In genomic region chr13:51000576-51001260, GRCh38 we compare ENCODE assay signal across 14 cellular contexts.
DNase-seq lines count a peak whose midpoint lies in the region; ATAC-seq and TF ChIP-seq lines count a peak whose summit lies in the region.
"Had no signal": no experiment of that assay in that cellular context is flagged by ENCODE, and none has a peak within 500 bp of the region (broad histone marks: within the 10 kb centered on the region; RNA-seq: fewer than 3 reads in every experiment).

No MANE protein-coding gene starts in this region.

- H3K27me3 ChIP-seq in RWPE2 (ENCODE audit: insufficient read depth, poor library complexity, severe bottlenecking) = no peaks in the 10 kb centered on the region
- H3K27me3 ChIP-seq in heart right ventricle = peaks cover 0 to 9% (median 0%) of the 10 kb centered on the region in 7 donors
- no peaks in the 10 kb centered on the region for H3K27me3 ChIP-seq in transverse colon

- ATAC-seq in RWPE2 (ENCODE audit: low read depth) (peak; percentile 90), heart right ventricle (peak in 5 of 8 donors; percentile 41 to 79 (median 50)), GM18511 (IDR thresholded peaks at IDR 0.05; ENCODE audit: unreplicated experiment) (no peak)
- ATAC-seq: K562; naive thymus-derived CD8-positive, alpha-beta T cell; T-helper 17 cell had no signal

- no peak for TF ChIP-seq POLR2A in transverse colon (IDR thresholded peaks at IDR 0.05)

- in situ Hi-C loops in transverse colon (cut with MboI; ENCODE audit: low pct_ligation_motif_present in 1 of 4, low pct_unique_long_range_greater_than_20kb in 1 of 4, low sequenced_read_pairs in 3 of 4) = no loop called here

- H3K4me1 ChIP-seq in RWPE2 (ENCODE audit: insufficient read depth, poor library complexity, severe bottlenecking) = peaks cover 9% of the 10 kb centered on the region
- H3K4me1 ChIP-seq in heart right ventricle = peaks cover 0 to 15% (median 6%) of the 10 kb centered on the region in 9 donors
- peaks cover 0 to 9% (median 0%) of the 10 kb centered on the region in 4 donors for H3K4me1 ChIP-seq in transverse colon

- DNase-seq in NCI-H510A treated with DMSO at 0.1 percent for 48 hours (lab: John Stamatoyannopoulos, UW) = peak; percentile 14
- no peak for DNase-seq in NCI-H510A (lab: John Stamatoyannopoulos, UW)
- no peak for DNase-seq in RWPE2 (ENCODE audit: low spot score)
- peak in 1 of 2 donors; percentile 46 for DNase-seq in heart right ventricle
- peak; percentile 23 for DNase-seq in transverse colon
- DNase-seq in MV-4-11 (lab: John Stamatoyannopoulos, UW) = no peak
- no peak for DNase-seq in T-helper 1 cell
- DNase-seq: activated naive CD4-positive, alpha-beta T cell treated with Interleukin-2 at 50 U/mL for 16 hours; AML-193; esophagus squamous epithelium; naive thymus-derived CD8-positive, alpha-beta T cell; T-helper 17 cell had no signal

- H3K4me3 ChIP-seq in RWPE2 (ENCODE audit: severe bottlenecking) (no peak overlapping the region), heart right ventricle (no peak overlapping the region), transverse colon (no peak overlapping the region)
- H3K4me3 ChIP-seq: esophagus squamous epithelium, K562 had no signal

- TF ChIP-seq CTCF in RWPE2 (IDR thresholded peaks at IDR 0.05; ENCODE audit: poor library complexity, severe bottlenecking) = no peak
- no peak for TF ChIP-seq CTCF in heart right ventricle (IDR thresholded peaks at IDR 0.05)
- TF ChIP-seq CTCF in transverse colon (IDR thresholded peaks at IDR 0.05) = no peak

- WGBS in heart right ventricle, 2 donors = 72 to 82% methylated on average over 15 of the region's 15 CpGs
- WGBS in transverse colon (ENCODE audit: low coverage in 1 of 2), 2 donors = 78% methylated on average over 14 of the region's 15 CpGs; no CpG with 5 or more reads in 1 of the 2 donors

- H3K36me3 ChIP-seq in RWPE2 (ENCODE audit: low read depth) = no peaks in the 10 kb centered on the region
- no peaks in the 10 kb centered on the region for H3K36me3 ChIP-seq in heart right ventricle
- H3K36me3 ChIP-seq in transverse colon = no peaks in the 10 kb centered on the region
- H3K36me3 ChIP-seq: esophagus squamous epithelium had no signal

- intact Hi-C loops in heart right ventricle (cut with DNase I) = no loop called here
- intact Hi-C loops in transverse colon (cut with DNase I; ENCODE audit: low total_unique reads) = no loop called here

- TF ChIP-seq EP300 in transverse colon (IDR thresholded peaks at IDR 0.05; ENCODE audit: low read depth) = no peak

- H3K27ac ChIP-seq in RWPE2 (ENCODE audit: poor library complexity, severe bottlenecking) = no peak overlapping the region
- no peak overlapping the region for H3K27ac ChIP-seq in heart right ventricle
- peak overlapping the region in 1 of 4 donors; percentile 24 for H3K27ac ChIP-seq in transverse colon
- H3K27ac ChIP-seq: esophagus squamous epithelium had no signal

- H3K9me3 ChIP-seq in RWPE2 (ENCODE audit: severe bottlenecking) (no peaks in the 10 kb centered on the region), heart right ventricle (no peaks in the 10 kb centered on the region), transverse colon (no peaks in the 10 kb centered on the region)
- H3K9me3 ChIP-seq: esophagus squamous epithelium had no signal

Comparison
In these comparisons a context has a peak if more than half of its experiments do, and no peak if none do; other contexts are left out.
1. DNase-seq: peak in NCI-H510A treated with DMSO at 0.1 percent for 48 hours (single experiment) and transverse colon (single experiment); none in NCI-H510A (single experiment), RWPE2 (single experiment), MV-4-11 (single experiment) and T-helper 1 cell (0 of 5).